ENCODE assay signal across 30 cellular contexts in the genomic region with DNA sequence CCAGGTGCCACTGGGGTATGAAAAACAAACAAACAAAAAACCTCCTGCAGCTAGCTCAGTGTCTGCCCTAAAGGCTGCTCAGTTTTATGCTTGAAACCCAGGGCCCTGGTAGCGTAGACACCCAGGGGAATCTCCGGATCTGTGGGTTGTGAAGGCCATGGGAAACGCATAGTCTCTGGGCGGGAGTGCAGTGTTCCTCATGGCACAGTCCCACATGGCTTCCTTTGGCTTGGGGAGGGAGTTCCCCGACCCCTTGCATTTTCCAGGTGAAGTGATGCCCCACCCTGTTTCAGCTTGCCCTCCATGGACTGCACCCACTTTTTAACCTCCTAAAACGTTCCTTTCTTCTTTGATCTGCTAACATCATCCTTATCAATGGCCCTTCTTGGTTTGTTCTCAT.
"Had no signal": no experiment of that assay in that cellular context is flagged by ENCODE, and none has a peak within 500 bp of the region (broad histone marks: within the 10 kb centered on the region; RNA-seq: fewer than 3 reads in every experiment).

No MANE protein-coding gene starts in this region.

- H3K36me3 ChIP-seq: left lung, pancreas, prostate gland, thyroid gland, transverse colon, upper lobe of left lung, vagina had no signal

- H3K27ac Mint-ChIP-seq: immature natural killer cell; mesothelial cell of epicardium; natural killer cell; nephron progenitor cell; stimulated activated naive B cell treated with anti-CD40 and anti-IgM and Interleukin-4, amounts not matched to agents 10 μg/mL and 1 μg/mL and 100 μg/mL, for 72 hours had no signal

- H3K27me3 ChIP-seq: left lung, pancreas, stomach, testis, thyroid gland, transverse colon, upper lobe of left lung, vagina had no signal

- ATAC-seq: left colon; left lung; natural killer cell; pancreas; right cardiac atrium; sciatic nerve; stimulated activated naive CD8-positive, alpha-beta T cell treated with anti-CD3 and anti-CD28 coated beads, Interleukin-15, Interleukin-2, amounts not matched to agents 100 U/mL and 50 U/mL, for 24 hours had no signal

- H3K27me3 Mint-ChIP-seq: naive B cell; stimulated activated naive B cell treated with anti-CD40 and anti-IgM and Interleukin-4, amounts not matched to agents 10 μg/mL and 1 μg/mL and 100 μg/mL, for 72 hours had no signal

- H3K9me3 ChIP-seq: pancreas, prostate gland, testis, thyroid gland, vagina had no signal

- H3K4me1 Mint-ChIP-seq: immature natural killer cell, mesothelial cell of epicardium, natural killer cell, nephron progenitor cell had no signal

- H3K4me1 ChIP-seq: pancreas, prostate gland, stomach, testis, thyroid gland, transverse colon, vagina had no signal

- H3K4me3 Mint-ChIP-seq: immature natural killer cell; mesothelial cell of epicardium; naive B cell; natural killer cell; nephron progenitor cell; stimulated activated naive B cell treated with anti-CD40 and anti-IgM and Interleukin-4, amounts not matched to agents 10 μg/mL and 1 μg/mL and 100 μg/mL, for 72 hours had no signal

- H3K27ac ChIP-seq: left lung, pancreas, prostate gland, stomach, testis, thyroid gland, transverse colon, upper lobe of left lung, vagina had no signal

- DNase-seq: hypothalamus; immature natural killer cell; kidney; left colon; left lung; mesendoderm; naive B cell; natural killer cell; nephron progenitor cell; pancreas; posterior cingulate gyrus; retina; right cardiac atrium; stimulated activated CD4-positive, alpha-beta T cell treated with anti-CD3 and anti-CD28 coated beads, Interleukin-12 subunit alpha, Interleukin-12 subunit beta, amount 100 ng/mL, for 4 hours; stimulated activated CD4-positive, alpha-beta T cell treated with anti-CD3 and anti-CD28 coated beads, Interleukin-15, amount 100 ng/mL, for 24 hours; stimulated activated CD4-positive, alpha-beta T cell treated with anti-CD3 and anti-CD28 coated beads, Interleukin-2, amount 100 ng/mL, for 24 hours; stimulated activated CD4-positive, alpha-beta T cell treated with anti-CD3 and anti-CD28 coated beads, Interleukin-4, amount 100 ng/mL, for 1 hour; stimulated activated naive CD8-positive, alpha-beta T cell treated with anti-CD3 and anti-CD28 coated beads, Interleukin-15, Interleukin-2, amounts not matched to agents 100 U/mL and 50 U/mL, for 24 hours; stomach; testis; thyroid gland; transverse colon; upper lobe of left lung had no signal

- H3K4me3 ChIP-seq: left lung, lung, pancreas, prostate gland, skin epidermis, stomach, testis, thyroid gland, transverse colon, upper lobe of left lung, vagina had no signal
